Comparison of ENCODE assay signal across 17 cellular contexts in the genomic region with DNA sequence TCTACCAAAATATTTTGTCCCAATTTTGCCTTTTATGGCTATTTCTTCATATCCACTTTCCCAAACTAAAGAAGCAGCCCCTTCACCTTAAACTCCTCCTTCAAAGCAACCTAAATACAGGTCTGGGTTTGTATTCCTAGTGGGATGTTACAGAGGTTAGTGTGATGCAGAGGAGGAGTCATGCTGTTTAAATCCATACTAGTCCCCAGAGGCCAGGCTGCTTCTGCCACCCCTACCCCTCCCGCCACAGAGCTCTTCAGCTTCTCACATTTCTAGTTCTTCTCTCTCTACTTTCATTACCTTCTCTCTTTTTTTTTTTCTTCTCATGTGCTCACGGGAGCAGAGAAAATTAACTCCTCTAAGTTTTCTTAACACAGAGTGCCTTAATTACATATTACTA. TPM values are rescaled to one million over a fixed set of nuclear protein-coding genes. Genes with fewer than 3 reads are reported as not detected.
DNase-seq lines count a peak whose midpoint lies in the region; ATAC-seq lines count a peak whose summit lies in the region.
"Had no signal": no experiment of that assay in that cellular context is flagged by ENCODE, and none has a peak within 500 bp of the region (broad histone marks: within the 10 kb centered on the region; RNA-seq: fewer than 3 reads in every experiment).

No MANE protein-coding gene starts in this region.

- H3K4me3 ChIP-seq in right cardiac atrium (ENCODE audit: low read length), result no peak overlapping the region
- H3K4me3 ChIP-seq: skin epidermis had no signal

- H3K9me3 Mint-ChIP-seq in activated naive CD4-positive, alpha-beta T cell treated with anti-CD3 and anti-CD28 coated beads, Interleukin-2, amount 50 U/mL, for 24 hours, result no peaks in the 10 kb centered on the region
- H3K9me3 Mint-ChIP-seq in activated naive CD8-positive, alpha-beta T cell (ENCODE audit: low read depth), result no peaks in the 10 kb centered on the region
- no peaks in the 10 kb centered on the region for H3K9me3 Mint-ChIP-seq in stimulated activated naive CD8-positive, alpha-beta T cell treated with anti-CD3 and anti-CD28 coated beads, Interleukin-15, amount 100 ng/mL, for 72 hours

- H3K27me3 Mint-ChIP-seq in activated naive CD4-positive, alpha-beta T cell treated with anti-CD3 and anti-CD28 coated beads, Interleukin-2, amount 50 U/mL, for 24 hours, result no peaks in the 10 kb centered on the region
- no peaks in the 10 kb centered on the region for H3K27me3 Mint-ChIP-seq in activated naive CD8-positive, alpha-beta T cell
- no peaks in the 10 kb centered on the region for H3K27me3 Mint-ChIP-seq in stimulated activated naive CD8-positive, alpha-beta T cell treated with anti-CD3 and anti-CD28 coated beads, Interleukin-15, amount 100 ng/mL, for 72 hours

- peak; percentile 33 for ATAC-seq in HG02610 (IDR thresholded peaks at IDR 0.05; ENCODE audit: unreplicated experiment)
- no peak for ATAC-seq in stimulated activated naive CD8-positive, alpha-beta T cell treated with anti-CD3 and anti-CD28 coated beads, Interleukin-15, amount 100 ng/mL, for 72 hours
- no peak for ATAC-seq in GM21619 (IDR thresholded peaks at IDR 0.05; ENCODE audit: unreplicated experiment)
- no peak for ATAC-seq in right cardiac atrium

- H3K27ac ChIP-seq in right cardiac atrium (ENCODE audit: low read length), result no peak overlapping the region
- H3K27ac ChIP-seq: epithelial cell of prostate, parathyroid adenoma had no signal

- intact Hi-C loops in right cardiac atrium (cut with DNase I), result no loop called here

- no peaks in the 10 kb centered on the region for H3K27me3 ChIP-seq in right cardiac atrium (ENCODE audit: control insufficient read depth, insufficient read depth)

- H3K36me3 Mint-ChIP-seq in activated naive CD4-positive, alpha-beta T cell treated with anti-CD3 and anti-CD28 coated beads, Interleukin-2, amount 50 U/mL, for 24 hours, result no peaks in the 10 kb centered on the region
- no peaks in the 10 kb centered on the region for H3K36me3 Mint-ChIP-seq in activated naive CD8-positive, alpha-beta T cell

- peaks cover 50% of the 10 kb centered on the region for H3K4me1 Mint-ChIP-seq in activated naive CD4-positive, alpha-beta T cell treated with anti-CD3 and anti-CD28 coated beads, Interleukin-2, amount 50 U/mL, for 24 hours
- H3K4me1 Mint-ChIP-seq in activated naive CD8-positive, alpha-beta T cell (ENCODE audit: low read depth), result peaks cover 48% of the 10 kb centered on the region
- H3K4me1 Mint-ChIP-seq in stimulated activated naive CD8-positive, alpha-beta T cell treated with anti-CD3 and anti-CD28 coated beads, Interleukin-15, amount 100 ng/mL, for 72 hours, result peaks cover 53% of the 10 kb centered on the region

- H3K27ac Mint-ChIP-seq in activated naive CD4-positive, alpha-beta T cell treated with anti-CD3 and anti-CD28 coated beads, Interleukin-2, amount 50 U/mL, for 24 hours, result peak overlapping the region; percentile 95
- H3K27ac Mint-ChIP-seq in activated naive CD8-positive, alpha-beta T cell, result peak overlapping the region; percentile 96
- peak overlapping the region; percentile 32 to 77 for H3K27ac Mint-ChIP-seq in stimulated activated naive CD8-positive, alpha-beta T cell treated with anti-CD3 and anti-CD28 coated beads, Interleukin-15, amount 100 ng/mL, for 72 hours

- H3K4me3 Mint-ChIP-seq in activated naive CD4-positive, alpha-beta T cell treated with anti-CD3 and anti-CD28 coated beads, Interleukin-2, amount 50 U/mL, for 24 hours, result peak overlapping the region; percentile 69
- peak overlapping the region; percentile 75 for H3K4me3 Mint-ChIP-seq in activated naive CD8-positive, alpha-beta T cell
- peak overlapping the region; percentile 55 to 81 for H3K4me3 Mint-ChIP-seq in stimulated activated naive CD8-positive, alpha-beta T cell treated with anti-CD3 and anti-CD28 coated beads, Interleukin-15, amount 100 ng/mL, for 72 hours

- 32% methylated on average over 2 of the region's 2 CpGs for WGBS in right cardiac atrium

- DNase-seq in activated naive CD4-positive, alpha-beta T cell (lab: John Stamatoyannopoulos, UW), result no peak
- no peak for DNase-seq in stimulated activated naive CD8-positive, alpha-beta T cell treated with anti-CD3 and anti-CD28 coated beads, Interleukin-15, amount 100 ng/mL, for 72 hours
- DNase-seq in cortex of kidney (lab: John Stamatoyannopoulos, UW) (no peak), right cardiac atrium (no peak)
- DNase-seq: kidney; NCI-H187; NK-92 treated with Interleukin-12 subunit alpha and Interleukin-12 subunit beta, amount 100 ng/mL, for 24 hours; SHP77 had no signal

- no peaks in the 10 kb centered on the region for H3K9me3 ChIP-seq in right cardiac atrium (ENCODE audit: control insufficient read depth, low read length)

- no peaks in the 10 kb centered on the region for H3K4me1 ChIP-seq in right cardiac atrium (ENCODE audit: control insufficient read depth, insufficient read depth, low read length)
- H3K4me1 ChIP-seq: parathyroid adenoma had no signal

RNA-seq across cellular contexts. Expression of a gene that starts 29.3 kb away (rescaled TPM):
- total RNA-seq in right cardiac atrium, result 1 to 10 TPM; 1.1 to 3.8 (median 1.2) TPM
- 0.61 TPM for polyA plus RNA-seq in right cardiac atrium
- total RNA-seq: HT1080 had no signal

RNA-seq across cellular contexts. Expression of a gene that starts 51.8 kb away (rescaled TPM):
- 1 to 10 TPM in 1 of 4 donors, under 1 TPM in 3; 0.31 to 3.2 (median 0.55) TPM for total RNA-seq in right cardiac atrium
- polyA plus RNA-seq in right cardiac atrium, result 2.8 TPM
- total RNA-seq: HT1080, mononuclear cell had no signal

RNA-seq across cellular contexts. Expression of a gene that starts 52.2 kb away (rescaled TPM):
- 10 to 100 TPM in 3 of 4 donors, 1 to 10 TPM in 1; 8.8 to 24.8 (median 16.1) TPM for total RNA-seq in right cardiac atrium
- polyA plus RNA-seq in right cardiac atrium, result 8.2 TPM
- total RNA-seq: HT1080 had no signal
